31 cellular contexts compared by ENCODE assay signal in genomic region chr1:118990513-118991131, GRCh38. TPM values are rescaled to one million over a fixed set of nuclear protein-coding genes. Genes with fewer than 3 reads are reported as not detected.
DNase-seq lines count a peak whose midpoint lies in the region; ATAC-seq and TF ChIP-seq lines count a peak whose summit lies in the region.
"Had no signal": no experiment of that assay in that cellular context is flagged by ENCODE, and none has a peak within 500 bp of the region (broad histone marks: within the 10 kb centered on the region; RNA-seq: fewer than 3 reads in every experiment).

No MANE protein-coding gene starts in this region.

- H3K36me3 Mint-ChIP-seq in CD14-positive monocyte: peaks cover 5 to 23% of the 10 kb centered on the region in 2 donors

- DNase-seq in H7 (peak; percentile 5), SJSA1 (ENCODE audit: low read depth in 1 of 2, low spot score in 2 of 2) (peak in 1 of 2 experiments; percentile 22), skeletal muscle cell (ENCODE audit: low read depth) (peak; percentile 82), GM13976 (ENCODE audit: low spot score) (no peak), CD14-positive monocyte (ENCODE audit: low spot score) (no peak)
- DNase-seq: activated CD4-positive, alpha-beta T cell treated with anti-CD3 and anti-CD28 coated beads, Interleukin-2, amount 50 U/mL, for 1 hour; activated CD8-positive, alpha-beta memory T cell treated with anti-CD3 and anti-CD28 coated beads, Interleukin-2, amount 10 ng/mL, durations not matched to agents 7 days and 5 days; CD8-positive, alpha-beta memory T cell; colonic mucosa; DMS 273 treated with DMSO at 0.1 percent for 48 hours; EL; foreskin melanocyte; NCI-H1436 treated with DMSO at 0.1 percent for 48 hours; NCI-H510A; OCI-M1; small intestine; stimulated activated naive CD8-positive, alpha-beta T cell treated with anti-CD3 and anti-CD28 coated beads, Interleukin-15, amount 100 ng/mL, for 72 hours; WERI-Rb-1 had no signal

- H3K27me3 Mint-ChIP-seq in CD14-positive monocyte (ENCODE audit: low read depth in 3 of 3): peaks cover 97 to 100% (median 99%) of the 10 kb centered on the region in 3 donors

- no peak for TF ChIP-seq CTCF in GM13976 (IDR thresholded peaks at IDR 0.05; ENCODE audit: borderline replicate concordance, control extremely low read depth, extremely low read depth, insufficient read depth, missing control alignments)
- no peak for TF ChIP-seq CTCF in CD14-positive monocyte (IDR thresholded peaks at IDR 0.05)

- peak overlapping the region in 1 of 2 donors; percentile 88 for H3K4me3 Mint-ChIP-seq in CD14-positive monocyte
- H3K4me3 Mint-ChIP-seq: activated CD8-positive, alpha-beta memory T cell treated with anti-CD3 and anti-CD28 coated beads, Interleukin-2, amount 10 ng/mL, durations not matched to agents 7 days and 5 days; memory B cell; stimulated activated naive CD8-positive, alpha-beta T cell treated with anti-CD3 and anti-CD28 coated beads, Interleukin-15, amount 100 ng/mL, for 72 hours had no signal

- H3K27ac Mint-ChIP-seq in CD14-positive monocyte: no peak overlapping the region
- H3K27ac Mint-ChIP-seq: activated CD8-positive, alpha-beta memory T cell treated with anti-CD3 and anti-CD28 coated beads, Interleukin-2, amount 10 ng/mL, durations not matched to agents 7 days and 5 days; activated naive CD4-positive, alpha-beta T cell treated with anti-CD3 and anti-CD28 coated beads, Interleukin-2, amount 50 U/mL, for 72 hours; memory B cell; stimulated activated naive CD8-positive, alpha-beta T cell treated with anti-CD3 and anti-CD28 coated beads, Interleukin-15, amount 100 ng/mL, for 72 hours had no signal

- peak overlapping the region; percentile 89 for H3K27ac ChIP-seq in SJSA1
- H3K27ac ChIP-seq: colonic mucosa, neutrophil, SK-N-MC, WERI-Rb-1 had no signal

- in situ Hi-C loops in GM13976 (cut with MboI; ENCODE audit: low sequenced_read_pairs, unreplicated experiment): no loop called here

- intact Hi-C loops in CD14-positive monocyte (cut with micrococcal nuclease): no loop called here

- H3K4me3 ChIP-seq in H7 (ENCODE audit: insufficient read depth, low read depth, low read length): no peak overlapping the region
- peak overlapping the region; percentile 66 for H3K4me3 ChIP-seq in SJSA1
- H3K4me3 ChIP-seq in iPS-15b (ENCODE audit: low read depth, low read length): peak overlapping the region; percentile 36
- no peak overlapping the region for H3K4me3 ChIP-seq in skeletal muscle cell (ENCODE audit: low read depth, low read length)
- H3K4me3 ChIP-seq: colonic mucosa, HAP-1, SK-N-MC had no signal

- peaks cover 36% of the 10 kb centered on the region for H3K4me1 ChIP-seq in SJSA1 (replicated peaks)
- peaks cover 16% of the 10 kb centered on the region for H3K4me1 ChIP-seq in iPS-15b (ENCODE audit: control insufficient read depth, insufficient read depth, low read length)
- H3K4me1 ChIP-seq: HAP-1 had no signal

- H3K36me3 ChIP-seq in H7 (replicated peaks; ENCODE audit: control insufficient read depth, insufficient read depth, low read length) (no peaks in the 10 kb centered on the region), SJSA1 (peaks cover 22% of the 10 kb centered on the region), iPS-15b (ENCODE audit: control insufficient read depth, insufficient read depth, low read length) (no peaks in the 10 kb centered on the region)
- H3K36me3 ChIP-seq: colonic mucosa, HAP-1, neutrophil, WERI-Rb-1 had no signal

- H3K4me1 Mint-ChIP-seq in CD14-positive monocyte: peaks cover 25% of the 10 kb centered on the region

- H3K27me3 ChIP-seq in H7 (ENCODE audit: control insufficient read depth, insufficient read depth, low read length): peaks cover 100% of the 10 kb centered on the region
- no peaks in the 10 kb centered on the region for H3K27me3 ChIP-seq in SJSA1 (replicated peaks)
- peaks cover 100% of the 10 kb centered on the region for H3K27me3 ChIP-seq in iPS-15b (ENCODE audit: control insufficient read depth, insufficient read depth, low read length)

- no peak overlapping the region for H3K9ac ChIP-seq in iPS-15b (ENCODE audit: low read depth, low read length)

- no peaks in the 10 kb centered on the region for H3K9me3 ChIP-seq in SJSA1 (replicated peaks)
- no peaks in the 10 kb centered on the region for H3K9me3 ChIP-seq in iPS-15b (ENCODE audit: control insufficient read depth, insufficient read depth, low read length)
- H3K9me3 ChIP-seq: colonic mucosa, HAP-1, neutrophil had no signal

- ATAC-seq in HG03571 (IDR thresholded peaks at IDR 0.05; ENCODE audit: unreplicated experiment) (no peak), HG03108 (IDR thresholded peaks at IDR 0.05; ENCODE audit: unreplicated experiment) (no peak)
- ATAC-seq: activated CD8-positive, alpha-beta memory T cell treated with anti-CD3 and anti-CD28 coated beads, Interleukin-2, amount 10 ng/mL, durations not matched to agents 7 days and 5 days; activated naive CD4-positive, alpha-beta T cell treated with anti-CD3 and anti-CD28 coated beads, Interleukin-2, amount 50 U/mL, for 72 hours; esophagus mucosa; left lobe of liver; stimulated activated naive CD8-positive, alpha-beta T cell treated with anti-CD3 and anti-CD28 coated beads, Interleukin-15, amount 100 ng/mL, for 72 hours had no signal

- peaks cover 0 to 44% (median 24%) of the 10 kb centered on the region in 7 donors for H3K9me3 Mint-ChIP-seq in CD14-positive monocyte

RNA-seq across cellular contexts. Expression of gene TBX15, which starts 2.5 kb away (rescaled TPM):
- 13.8 and 22.9 TPM in 2 replicates for total RNA-seq in H7 (2014; rRNA removed; shearing (Covaris generic))
- 16.0 and 31.0 TPM in 2 replicates for total RNA-seq in SJSA1 (2014; rRNA removed; shearing (Covaris generic))
- polyA plus RNA-seq in CD14-positive monocyte: not detected
- total RNA-seq: activated CD8-positive, alpha-beta memory T cell treated with anti-CD3 and anti-CD28 coated beads, Interleukin-2, amount 10 ng/mL, durations not matched to agents 7 days and 5 days; activated naive CD4-positive, alpha-beta T cell treated with anti-CD3 and anti-CD28 coated beads, Interleukin-2, amount 50 U/mL, for 72 hours; bronchial epithelial cell; CD8-positive, alpha-beta memory T cell; esophagus mucosa; pulmonary artery endothelial cell; T-helper 2 cell treated with Interferon-gamma antibody and Interleukin-4, amounts not matched to agents 100 ng/mL and 5 ng/mL, for 36 hours had no signal
- polyA plus RNA-seq: CD8-positive, alpha-beta memory T cell had no signal

Comparison
In these comparisons a context has a peak if more than half of its experiments do, and no peak if none do; other contexts are left out.
1. DNase-seq: peak in H7 (single experiment) and skeletal muscle cell (single experiment); none in GM13976 (single experiment) and CD14-positive monocyte (single experiment).
2. H3K4me3 ChIP-seq: peak in SJSA1 (single experiment) and iPS-15b (single experiment); none in H7 (single experiment) and skeletal muscle cell (single experiment).